Comparison of ENCODE assay signal across 14 cellular contexts in genomic region chr7:2358968-2359527, GRCh38. TPM values are rescaled to one million over a fixed set of nuclear protein-coding genes. Genes with fewer than 3 reads are reported as not detected.
DNase-seq lines count a peak whose midpoint lies in the region; ATAC-seq and TF ChIP-seq lines count a peak whose summit lies in the region.
"Had no signal": no experiment of that assay in that cellular context is flagged by ENCODE, and none has a peak within 500 bp of the region (broad histone marks: within the 10 kb centered on the region; RNA-seq: fewer than 3 reads in every experiment).

No MANE protein-coding gene starts in this region.

- H3K36me3 ChIP-seq in trophoblast cell (ENCODE audit: control insufficient read depth in 1 of 2, insufficient read depth in 2 of 2, low read length in 2 of 2) (peaks cover 40 to 46% of the 10 kb centered on the region in 2 experiments), MM.1S (replicated peaks; ENCODE audit: insufficient read depth, low read length) (peaks cover 22% of the 10 kb centered on the region)

- TF ChIP-seq CTCF in NB4 (IDR thresholded peaks at IDR 0.05; ENCODE audit: low read depth, low read length) (no peak), MM.1S (IDR thresholded peaks at IDR 0.05; ENCODE audit: low read length) (no peak)

- H3K27me3 Mint-ChIP-seq in activated naive CD8-positive, alpha-beta T cell treated with anti-CD3 and anti-CD28 coated beads, Interleukin-2, amount 50 U/mL, for 24 hours = peaks cover 3% of the 10 kb centered on the region

- H2BK120ac ChIP-seq in trophoblast cell (ENCODE audit: insufficient read depth, low read length, poor library complexity) = no peak overlapping the region

- H3K9me2 ChIP-seq in MM.1S (replicated peaks; ENCODE audit: insufficient read depth, low read length) = no peaks in the 10 kb centered on the region

- H3K36me3 Mint-ChIP-seq in activated naive CD8-positive, alpha-beta T cell treated with anti-CD3 and anti-CD28 coated beads, Interleukin-2, amount 50 U/mL, for 24 hours (ENCODE audit: low read depth) = peaks cover 70% of the 10 kb centered on the region

- H3K4me3 Mint-ChIP-seq in activated naive CD8-positive, alpha-beta T cell treated with anti-CD3 and anti-CD28 coated beads, Interleukin-2, amount 50 U/mL, for 24 hours = no peak overlapping the region

- H3K4me3 ChIP-seq in NB4 (ENCODE audit: low read depth, low read length) (no peak overlapping the region), trophoblast cell (ENCODE audit: low read depth, low read length) (no peak overlapping the region), MM.1S (ENCODE audit: low read length) (no peak overlapping the region)

- peaks cover 4% of the 10 kb centered on the region for H3K9me3 ChIP-seq in trophoblast cell (ENCODE audit: insufficient read depth, low read depth, low read length)
- no peaks in the 10 kb centered on the region for H3K9me3 ChIP-seq in MM.1S (replicated peaks; ENCODE audit: insufficient read depth, low read length)

- H3K4me2 ChIP-seq in trophoblast cell (ENCODE audit: low read length) (no peak overlapping the region), MM.1S (ENCODE audit: low read depth, low read length) (no peak overlapping the region)

- H3K4me1 Mint-ChIP-seq in activated naive CD8-positive, alpha-beta T cell treated with anti-CD3 and anti-CD28 coated beads, Interleukin-2, amount 50 U/mL, for 24 hours = peaks cover 49% of the 10 kb centered on the region

- peak overlapping the region; percentile 93 for H3K4ac ChIP-seq in trophoblast cell (ENCODE audit: low read depth, low read length)

- H3K18ac ChIP-seq in trophoblast cell (ENCODE audit: low read length) = no peak overlapping the region

- no peak for TF ChIP-seq POLR2A in NB4 (IDR thresholded peaks at IDR 0.05; ENCODE audit: extremely low read depth, insufficient read length)

- H3K9ac ChIP-seq in trophoblast cell (ENCODE audit: low read length) = no peak overlapping the region
- H3K9ac ChIP-seq in MM.1S (ENCODE audit: low read length) = no peak overlapping the region

- no peak overlapping the region for H2BK12ac ChIP-seq in trophoblast cell (ENCODE audit: low read length)

- H3K79me2 ChIP-seq in trophoblast cell (ENCODE audit: control insufficient read depth, insufficient read depth, low read length, poor library complexity) (peaks cover 36% of the 10 kb centered on the region), MM.1S (ENCODE audit: low read length) (peaks cover 89% of the 10 kb centered on the region)

- H3K23ac ChIP-seq in trophoblast cell (ENCODE audit: low read length) = no peak overlapping the region

- no peaks in the 10 kb centered on the region for H3K9me3 Mint-ChIP-seq in activated naive CD8-positive, alpha-beta T cell treated with anti-CD3 and anti-CD28 coated beads, Interleukin-2, amount 50 U/mL, for 24 hours

- H4K20me1 ChIP-seq in MM.1S (ENCODE audit: insufficient read depth, low read length) = peaks cover 57% of the 10 kb centered on the region

- ATAC-seq in activated naive CD8-positive, alpha-beta T cell treated with anti-CD3 and anti-CD28 coated beads, Interleukin-2, amount 50 U/mL, for 24 hours = no peak

- H2AK5ac ChIP-seq in trophoblast cell (ENCODE audit: low read length) = no peak overlapping the region

- H3K4me1 ChIP-seq in trophoblast cell (ENCODE audit: control insufficient read depth in 1 of 2, insufficient read depth in 2 of 2, low read length in 2 of 2) (peaks cover 2 to 3% of the 10 kb centered on the region in 2 experiments), MM.1S (ENCODE audit: low read length) (peaks cover 8% of the 10 kb centered on the region)

- peaks cover 14% of the 10 kb centered on the region for H3K79me1 ChIP-seq in trophoblast cell (ENCODE audit: low read length)

- peaks cover 7% of the 10 kb centered on the region for H3F3A ChIP-seq in MM.1S (ENCODE audit: insufficient read depth, low read length)

- no peaks in the 10 kb centered on the region for H3K27me3 ChIP-seq in trophoblast cell (ENCODE audit: insufficient read depth, low read length)
- H3K27me3 ChIP-seq in MM.1S (replicated peaks; ENCODE audit: insufficient read depth, low read length) = no peaks in the 10 kb centered on the region

- WGBS in trophoblast cell (ENCODE audit: extremely low coverage, insufficient coverage, insufficient read length) = no CpG with 5 or more reads among the region's 8 CpGs

- no peak overlapping the region for H2BK5ac ChIP-seq in trophoblast cell (ENCODE audit: low read depth, low read length, poor library complexity)

- H4K8ac ChIP-seq in trophoblast cell (ENCODE audit: low read depth, low read length) = no peak overlapping the region

- DNase-seq in DMS 273 (lab: John Stamatoyannopoulos, UW; ENCODE audit: unreplicated experiment) (peak; percentile 54), DMS 273 treated with DMSO at 0.1 percent for 48 hours (lab: John Stamatoyannopoulos, UW) (no peak), NB4 (ENCODE audit: low read depth) (peak; percentile 12), trophoblast cell (no peak), MM.1S (no peak), hepatic stellate cell (ENCODE audit: low spot score) (no peak), kidney glomerular epithelial cell (lab: John Stamatoyannopoulos, UW) (no peak)
- no peak for DNase-seq in activated naive CD8-positive, alpha-beta T cell treated with anti-CD3 and anti-CD28 coated beads, Interleukin-2, amount 50 U/mL, for 24 hours
- DNase-seq: amygdala; GF-D8; KG1; NCI-H1694; stimulated activated CD4-positive, alpha-beta T cell treated with anti-CD3 and anti-CD28 coated beads, Interleukin-15, amount 100 ng/mL, for 24 hours had no signal

- H4K91ac ChIP-seq in trophoblast cell (ENCODE audit: low read depth, low read length) = no peak overlapping the region

- H3K14ac ChIP-seq in trophoblast cell (ENCODE audit: low read length) = no peak overlapping the region

- H3K27ac Mint-ChIP-seq in activated naive CD8-positive, alpha-beta T cell treated with anti-CD3 and anti-CD28 coated beads, Interleukin-2, amount 50 U/mL, for 24 hours = peak overlapping the region; percentile 13

- H3K27ac ChIP-seq in trophoblast cell (ENCODE audit: low read depth, low read length) (no peak overlapping the region), MM.1S (ENCODE audit: low read length) (no peak overlapping the region)
- H3K27ac ChIP-seq: 22Rv1 had no signal

- H2AFZ ChIP-seq in trophoblast cell (ENCODE audit: insufficient read depth, low read length, poor library complexity) (peak overlapping the region; percentile 26), MM.1S (ENCODE audit: low read length) (no peak overlapping the region)

- no peak overlapping the region for H4K12ac ChIP-seq in trophoblast cell (ENCODE audit: low read depth, low read length)

RNA-seq across cellular contexts. Expression of gene EIF3B, which starts 4.4 kb away (rescaled TPM):
- 174 and 182 TPM in 2 replicates for polyA plus RNA-seq in trophoblast cell (2013)

RNA-seq across cellular contexts. Expression of gene CHST12, which starts 44.4 kb away (rescaled TPM):
- 18.9 and 19.3 TPM in 2 replicates for polyA plus RNA-seq in trophoblast cell (2013)

RNA-seq across cellular contexts. Expression of gene SNX8, which starts 44.8 kb away (rescaled TPM):
- polyA plus RNA-seq in trophoblast cell (2013) = 16.1 and 16.4 TPM in 2 replicates

Comparison
In these comparisons a context has a peak if more than half of its experiments do, and no peak if none do; other contexts are left out.
1. DNase-seq: peak in DMS 273 (single experiment) and NB4 (single experiment); none in DMS 273 treated with DMSO at 0.1 percent for 48 hours (single experiment), activated naive CD8-positive, alpha-beta T cell treated with anti-CD3 and anti-CD28 coated beads, Interleukin-2, amount 50 U/mL, for 24 hours (single experiment), trophoblast cell (0 of 2), MM.1S (single experiment), hepatic stellate cell (single experiment) and kidney glomerular epithelial cell (single experiment).